Comparison of ENCODE assay signal across 1 cellular context in the genomic region with DNA sequence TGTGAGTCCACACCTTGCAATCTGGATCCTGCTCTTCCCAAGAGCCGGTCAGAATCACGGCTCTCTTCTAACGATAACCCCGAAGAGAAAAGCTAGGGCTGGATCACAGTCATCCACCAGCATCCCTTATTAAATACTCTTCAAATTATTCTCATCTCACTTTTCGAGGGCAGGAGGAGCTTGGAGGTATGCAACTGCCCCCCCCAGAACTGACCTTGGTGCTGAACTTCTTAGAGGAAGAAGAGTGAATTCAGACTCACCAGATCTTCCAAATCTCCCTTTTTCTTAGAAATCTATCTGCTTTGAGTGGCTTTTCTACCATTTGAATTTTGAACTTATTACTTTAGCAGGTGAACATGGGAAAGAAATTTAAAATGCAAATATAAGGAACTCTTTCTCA.
A peak's percentile ranks its signal among the peaks of the same experiment; 100 is the strongest.
TF ChIP-seq lines count a peak whose summit lies in the region.

No MANE protein-coding gene starts in this region.

TF ChIP-seq in GM23338, 12 proteins besides CTCF, POLR2A, EP300 and RAD21:
- TF ChIP-seq, protein P1, sequence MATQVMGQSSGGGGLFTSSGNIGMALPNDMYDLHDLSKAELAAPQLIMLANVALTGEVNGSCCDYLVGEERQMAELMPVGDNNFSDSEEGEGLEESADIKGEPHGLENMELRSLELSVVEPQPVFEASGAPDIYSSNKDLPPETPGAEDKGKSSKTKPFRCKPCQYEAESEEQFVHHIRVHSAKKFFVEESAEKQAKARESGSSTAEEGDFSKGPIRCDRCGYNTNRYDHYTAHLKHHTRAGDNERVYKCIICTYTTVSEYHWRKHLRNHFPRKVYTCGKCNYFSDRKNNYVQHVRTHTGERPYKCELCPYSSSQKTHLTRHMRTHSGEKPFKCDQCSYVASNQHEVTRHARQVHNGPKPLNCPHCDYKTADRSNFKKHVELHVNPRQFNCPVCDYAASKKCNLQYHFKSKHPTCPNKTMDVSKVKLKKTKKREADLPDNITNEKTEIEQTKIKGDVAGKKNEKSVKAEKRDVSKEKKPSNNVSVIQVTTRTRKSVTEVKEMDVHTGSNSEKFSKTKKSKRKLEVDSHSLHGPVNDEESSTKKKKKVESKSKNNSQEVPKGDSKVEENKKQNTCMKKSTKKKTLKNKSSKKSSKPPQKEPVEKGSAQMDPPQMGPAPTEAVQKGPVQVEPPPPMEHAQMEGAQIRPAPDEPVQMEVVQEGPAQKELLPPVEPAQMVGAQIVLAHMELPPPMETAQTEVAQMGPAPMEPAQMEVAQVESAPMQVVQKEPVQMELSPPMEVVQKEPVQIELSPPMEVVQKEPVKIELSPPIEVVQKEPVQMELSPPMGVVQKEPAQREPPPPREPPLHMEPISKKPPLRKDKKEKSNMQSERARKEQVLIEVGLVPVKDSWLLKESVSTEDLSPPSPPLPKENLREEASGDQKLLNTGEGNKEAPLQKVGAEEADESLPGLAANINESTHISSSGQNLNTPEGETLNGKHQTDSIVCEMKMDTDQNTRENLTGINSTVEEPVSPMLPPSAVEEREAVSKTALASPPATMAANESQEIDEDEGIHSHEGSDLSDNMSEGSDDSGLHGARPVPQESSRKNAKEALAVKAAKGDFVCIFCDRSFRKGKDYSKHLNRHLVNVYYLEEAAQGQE (IDR thresholded peaks at IDR 0.05; ENCODE audit: unreplicated experiment): peak; percentile 69
- TF ChIP-seq, protein P2, sequence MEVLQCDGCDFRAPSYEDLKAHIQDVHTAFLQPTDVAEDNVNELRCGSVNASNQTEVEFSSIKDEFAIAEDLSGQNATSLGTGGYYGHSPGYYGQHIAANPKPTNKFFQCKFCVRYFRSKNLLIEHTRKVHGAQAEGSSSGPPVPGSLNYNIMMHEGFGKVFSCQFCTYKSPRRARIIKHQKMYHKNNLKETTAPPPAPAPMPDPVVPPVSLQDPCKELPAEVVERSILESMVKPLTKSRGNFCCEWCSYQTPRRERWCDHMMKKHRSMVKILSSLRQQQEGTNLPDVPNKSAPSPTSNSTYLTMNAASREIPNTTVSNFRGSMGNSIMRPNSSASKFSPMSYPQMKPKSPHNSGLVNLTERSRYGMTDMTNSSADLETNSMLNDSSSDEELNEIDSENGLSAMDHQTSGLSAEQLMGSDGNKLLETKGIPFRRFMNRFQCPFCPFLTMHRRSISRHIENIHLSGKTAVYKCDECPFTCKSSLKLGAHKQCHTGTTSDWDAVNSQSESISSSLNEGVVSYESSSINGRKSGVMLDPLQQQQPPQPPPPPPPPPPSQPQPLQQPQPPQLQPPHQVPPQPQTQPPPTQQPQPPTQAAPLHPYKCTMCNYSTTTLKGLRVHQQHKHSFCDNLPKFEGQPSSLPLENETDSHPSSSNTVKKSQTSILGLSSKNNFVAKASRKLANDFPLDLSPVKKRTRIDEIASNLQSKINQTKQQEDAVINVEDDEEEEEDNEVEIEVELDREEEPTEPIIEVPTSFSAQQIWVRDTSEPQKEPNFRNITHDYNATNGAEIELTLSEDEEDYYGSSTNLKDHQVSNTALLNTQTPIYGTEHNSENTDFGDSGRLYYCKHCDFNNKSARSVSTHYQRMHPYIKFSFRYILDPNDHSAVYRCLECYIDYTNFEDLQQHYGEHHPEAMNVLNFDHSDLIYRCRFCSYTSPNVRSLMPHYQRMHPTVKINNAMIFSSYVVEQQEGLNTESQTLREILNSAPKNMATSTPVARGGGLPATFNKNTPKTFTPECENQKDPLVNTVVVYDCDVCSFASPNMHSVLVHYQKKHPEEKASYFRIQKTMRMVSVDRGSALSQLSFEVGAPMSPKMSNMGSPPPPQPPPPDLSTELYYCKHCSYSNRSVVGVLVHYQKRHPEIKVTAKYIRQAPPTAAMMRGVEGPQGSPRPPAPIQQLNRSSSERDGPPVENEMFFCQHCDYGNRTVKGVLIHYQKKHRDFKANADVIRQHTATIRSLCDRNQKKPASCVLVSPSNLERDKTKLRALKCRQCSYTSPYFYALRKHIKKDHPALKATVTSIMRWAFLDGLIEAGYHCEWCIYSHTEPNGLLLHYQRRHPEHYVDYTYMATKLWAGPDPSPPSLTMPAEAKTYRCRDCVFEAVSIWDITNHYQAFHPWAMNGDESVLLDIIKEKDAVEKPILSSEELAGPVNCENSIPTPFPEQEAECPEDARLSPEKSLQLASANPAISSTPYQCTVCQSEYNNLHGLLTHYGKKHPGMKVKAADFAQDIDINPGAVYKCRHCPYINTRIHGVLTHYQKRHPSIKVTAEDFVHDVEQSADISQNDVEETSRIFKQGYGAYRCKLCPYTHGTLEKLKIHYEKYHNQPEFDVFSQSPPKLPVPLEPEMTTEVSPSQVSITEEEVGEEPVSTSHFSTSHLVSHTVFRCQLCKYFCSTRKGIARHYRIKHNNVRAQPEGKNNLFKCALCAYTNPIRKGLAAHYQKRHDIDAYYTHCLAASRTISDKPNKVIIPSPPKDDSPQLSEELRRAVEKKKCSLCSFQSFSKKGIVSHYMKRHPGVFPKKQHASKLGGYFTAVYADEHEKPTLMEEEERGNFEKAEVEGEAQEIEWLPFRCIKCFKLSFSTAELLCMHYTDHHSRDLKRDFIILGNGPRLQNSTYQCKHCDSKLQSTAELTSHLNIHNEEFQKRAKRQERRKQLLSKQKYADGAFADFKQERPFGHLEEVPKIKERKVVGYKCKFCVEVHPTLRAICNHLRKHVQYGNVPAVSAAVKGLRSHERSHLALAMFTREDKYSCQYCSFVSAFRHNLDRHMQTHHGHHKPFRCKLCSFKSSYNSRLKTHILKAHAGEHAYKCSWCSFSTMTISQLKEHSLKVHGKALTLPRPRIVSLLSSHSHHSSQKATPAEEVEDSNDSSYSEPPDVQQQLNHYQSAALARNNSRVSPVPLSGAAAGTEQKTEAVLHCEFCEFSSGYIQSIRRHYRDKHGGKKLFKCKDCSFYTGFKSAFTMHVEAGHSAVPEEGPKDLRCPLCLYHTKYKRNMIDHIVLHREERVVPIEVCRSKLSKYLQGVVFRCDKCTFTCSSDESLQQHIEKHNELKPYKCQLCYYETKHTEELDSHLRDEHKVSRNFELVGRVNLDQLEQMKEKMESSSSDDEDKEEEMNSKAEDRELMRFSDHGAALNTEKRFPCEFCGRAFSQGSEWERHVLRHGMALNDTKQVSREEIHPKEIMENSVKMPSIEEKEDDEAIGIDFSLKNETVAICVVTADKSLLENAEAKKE (CRISPR knock-in tag; IDR thresholded peaks at IDR 0.05): no peak
- TF ChIP-seq ZNF331 (CRISPR knock-in tag; IDR thresholded peaks at IDR 0.05; ENCODE audit: low read depth) (no peak), ZNF114 (CRISPR knock-in tag; IDR thresholded peaks at IDR 0.05) (no peak)
